Comparison of ENCODE assay signal across 8 cellular contexts in the genomic region with DNA sequence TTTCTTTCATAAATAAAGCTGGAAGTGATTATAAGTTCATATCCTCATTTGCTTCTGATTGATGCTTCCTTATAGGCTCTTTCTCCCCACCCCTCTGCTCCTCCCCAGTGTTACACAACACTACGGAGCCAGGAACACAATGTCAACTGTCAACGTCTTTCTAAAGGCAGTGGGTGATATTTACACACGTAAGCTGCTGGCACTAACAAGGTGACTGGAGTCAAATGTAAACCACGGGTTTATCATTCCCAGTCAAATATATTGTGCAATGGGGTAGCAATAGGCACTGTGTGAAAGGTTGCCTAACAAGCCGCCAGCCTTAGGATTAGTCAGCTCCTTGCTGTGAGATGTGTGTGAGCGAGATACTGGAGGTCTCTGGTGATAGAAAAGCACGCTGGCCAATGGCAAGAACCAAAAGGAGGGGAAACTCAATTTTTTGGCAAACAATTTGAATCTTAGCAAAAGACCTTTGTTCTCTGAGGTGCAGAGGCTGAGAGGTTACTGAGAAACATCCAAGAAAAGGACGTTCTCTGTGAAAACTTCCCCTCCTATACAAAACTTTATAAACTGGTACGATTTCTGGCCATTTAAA. TPM values are rescaled to one million over a fixed set of nuclear protein-coding genes. Genes with fewer than 3 reads are reported as not detected.
DNase-seq lines count a peak whose midpoint lies in the region; TF ChIP-seq lines count a peak whose summit lies in the region.

No MANE protein-coding gene starts in this region.

- H3K9me3 ChIP-seq in PC-9 (ENCODE audit: insufficient read depth, low read depth) (no peaks in the 10 kb centered on the region), muscle layer of duodenum (ENCODE audit: control insufficient read depth in 1 of 2, low read length in 2 of 2) (no peaks in the 10 kb centered on the region)

- H3K4me3 ChIP-seq in PC-9 (no peak overlapping the region; the same call in 1 of the 2 replicates), muscle layer of duodenum (ENCODE audit: low read depth in 1 of 2, low read length in 2 of 2) (peak overlapping the region in 1 of 2 donors; percentile 40)

- H3K27me3 ChIP-seq in PC-9 (ENCODE audit: insufficient read depth, low read depth) = no peaks in the 10 kb centered on the region
- H3K27me3 ChIP-seq in muscle layer of duodenum (ENCODE audit: low read depth, low read length) = no peaks in the 10 kb centered on the region

- peak overlapping the region; percentile 62 for H3K4me2 ChIP-seq in PC-9

- TF ChIP-seq CTCF in PC-9 (conservative IDR thresholded peaks at IDR 0.05) = no peak

- intact Hi-C loops in PC-9 (cut with micrococcal nuclease; ENCODE audit: unreplicated experiment) = loop anchor here (5.0 kb wide), 1 partner anchor 33 kb away; no protein-coding TSS in a partner anchor

- H3K27ac ChIP-seq in PC-9 (peak overlapping the region; percentile 86), epithelial cell of prostate (peak overlapping the region; percentile 95), muscle layer of duodenum (ENCODE audit: low read length) (peak overlapping the region; percentile 47)

- H3K36me3 ChIP-seq in PC-9 (ENCODE audit: low read depth) (no peaks in the 10 kb centered on the region), muscle layer of duodenum (ENCODE audit: control insufficient read depth in 1 of 2, insufficient read depth in 2 of 2, low read length in 2 of 2) (no peaks in the 10 kb centered on the region)

- no peak overlapping the region for H2AFZ ChIP-seq in PC-9

- no peaks in the 10 kb centered on the region for H3K79me2 ChIP-seq in PC-9 (ENCODE audit: low read depth)

- DNase-seq in NCI-H526 (lab: John Stamatoyannopoulos, UW) (peak; percentile 47 to 61), NCI-H526 treated with DMSO at 0.1 percent for 48 hours (lab: John Stamatoyannopoulos, UW) (no peak), PC-9 (peak; percentile 67 to 98), epithelial cell of prostate (ENCODE audit: low read depth, low spot score) (peak; percentile 97), NCI-H1105 (lab: John Stamatoyannopoulos, UW) (no peak), cerebellar nuclear complex (lab: John Stamatoyannopoulos, UW) (no peak)
- DNase-seq in activated T-cell treated with anti-CD3 and anti-CD28 coated beads, Interleukin-2, amount 50 U/mL, for 1 hour = no peak

- CTCF ChIA-PET in PC-9 (lab: Charles Lee) = interaction anchor here (0.5 kb wide), 1 partner anchor 251 kb away, joined by 4 read pairs; no protein-coding TSS in a partner anchor

- POLR2A ChIA-PET in PC-9 (lab: Charles Lee; ENCODE audit: unreplicated experiment) = interaction anchor here (0.6 to 0.8 kb wide), 2 partner anchors 22 to 34 kb away, joined by 3 to 7 read pairs; partner anchors contain the start of gene HECTD1

- H3K9me2 ChIP-seq in PC-9 (ENCODE audit: insufficient read depth) = no peaks in the 10 kb centered on the region

- H4K20me1 ChIP-seq in PC-9 (ENCODE audit: insufficient read depth) = no peaks in the 10 kb centered on the region

- no TSS peak for BruUV-seq in PC-9 (replicated peaks; lab: Mats Ljungman, UMichigan)

- H3K4me1 ChIP-seq in PC-9 (replicated peaks; ENCODE audit: insufficient read depth) (peaks cover 33% of the 10 kb centered on the region), muscle layer of duodenum (ENCODE audit: control insufficient read depth in 1 of 2, insufficient read depth in 2 of 2, low read length in 2 of 2) (no peaks in the 10 kb centered on the region)

- H3F3A ChIP-seq in PC-9 (ENCODE audit: insufficient read depth, low read depth) = peaks cover 16% of the 10 kb centered on the region

RNA-seq across cellular contexts. Expression of gene HECTD1, which starts 22.1 kb away (rescaled TPM):
- 93.9 and 94.4 TPM in 2 replicates for total RNA-seq in PC-9 (2021)

Comparison
In these comparisons a context has a peak if more than half of its experiments do, and no peak if none do; other contexts are left out.
1. DNase-seq: peak in NCI-H526 (2 of 2), PC-9 (2 of 2) and epithelial cell of prostate (single experiment); none in NCI-H526 treated with DMSO at 0.1 percent for 48 hours (single experiment), NCI-H1105 (single experiment), cerebellar nuclear complex (0 of 2) and activated T-cell treated with anti-CD3 and anti-CD28 coated beads, Interleukin-2, amount 50 U/mL, for 1 hour (single experiment).
2. Peak in every context shown above with its lines, with median percentiles within 50 percentile points of each other: H3K27ac ChIP-seq.